In the genomic region with DNA sequence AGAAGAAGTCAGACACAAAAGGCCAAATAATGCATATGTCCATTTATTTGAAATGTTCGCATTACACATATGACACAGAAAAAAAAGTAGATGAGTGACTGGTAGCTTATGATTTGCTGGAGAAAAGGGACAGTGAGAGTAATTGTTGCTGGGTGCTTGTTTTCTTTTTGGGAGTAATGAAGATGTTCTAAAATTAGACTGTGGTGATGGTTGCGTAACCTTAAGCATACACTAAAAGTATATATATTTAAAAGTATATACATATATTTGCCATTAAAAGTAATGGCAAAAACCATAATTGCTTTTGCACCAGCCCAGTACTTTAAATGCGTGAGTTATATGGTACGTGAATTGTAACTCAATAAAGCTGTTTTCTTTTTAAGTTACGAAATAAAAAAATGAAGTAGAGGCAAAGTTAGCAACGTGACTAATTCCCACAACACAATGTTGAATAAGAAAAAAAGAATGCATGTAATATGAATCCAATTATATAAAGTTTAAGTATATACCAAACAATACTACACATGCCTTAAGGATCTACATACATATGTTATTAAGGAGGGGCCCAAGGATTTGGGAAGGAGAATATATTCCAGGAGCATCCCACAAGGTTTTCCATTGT, we compare ENCODE assay signal across 17 cellular contexts.
"Had no signal": no experiment of that assay in that cellular context is flagged by ENCODE, and none has a peak within 500 bp of the region (broad histone marks: within the 10 kb centered on the region; RNA-seq: fewer than 3 reads in every experiment).

No MANE protein-coding gene starts in this region.

- H3K9me3 ChIP-seq: esophagus muscularis mucosa, left lung, thyroid gland had no signal

- H3K27me3 ChIP-seq: esophagus muscularis mucosa, left lung, thyroid gland had no signal

- H3K4me1 ChIP-seq: parathyroid adenoma, thyroid gland had no signal

- H3K27ac ChIP-seq: esophagus muscularis mucosa, left lung, parathyroid adenoma, thyroid gland had no signal

- ATAC-seq: activated naive CD4-positive, alpha-beta T cell treated with anti-CD3 and anti-CD28 coated beads, Interleukin-2, amount 50 U/mL, for 72 hours; WTC11 had no signal

- H3K4me3 ChIP-seq: coronary artery, esophagus muscularis mucosa, left lung, thyroid gland had no signal

- H3K9ac ChIP-seq: parathyroid adenoma had no signal

- DNase-seq: activated T-cell treated with anti-CD3 and anti-CD28 coated beads, Interleukin-2, amount 50 U/mL, for 1 hour; amniotic stem cell; cerebellar nuclear complex; immature natural killer cell; kidney glomerular epithelial cell; left lung; right cardiac atrium; stimulated activated CD4-positive, alpha-beta T cell treated with anti-CD3 and anti-CD28 coated beads, Interleukin-12 subunit alpha, Interleukin-12 subunit beta, amount 100 ng/mL, for 4 hours; stimulated activated CD4-positive, alpha-beta T cell treated with anti-CD3 and anti-CD28 coated beads, Interleukin-4, amount 100 ng/mL, for 4 hours; substantia nigra; T-helper 1 cell; thyroid gland had no signal

- H2AFZ ChIP-seq: parathyroid adenoma had no signal

- H3K36me3 ChIP-seq: esophagus muscularis mucosa, left lung, thyroid gland had no signal
